Comparison of ENCODE assay signal across 28 cellular contexts in the genomic region with DNA sequence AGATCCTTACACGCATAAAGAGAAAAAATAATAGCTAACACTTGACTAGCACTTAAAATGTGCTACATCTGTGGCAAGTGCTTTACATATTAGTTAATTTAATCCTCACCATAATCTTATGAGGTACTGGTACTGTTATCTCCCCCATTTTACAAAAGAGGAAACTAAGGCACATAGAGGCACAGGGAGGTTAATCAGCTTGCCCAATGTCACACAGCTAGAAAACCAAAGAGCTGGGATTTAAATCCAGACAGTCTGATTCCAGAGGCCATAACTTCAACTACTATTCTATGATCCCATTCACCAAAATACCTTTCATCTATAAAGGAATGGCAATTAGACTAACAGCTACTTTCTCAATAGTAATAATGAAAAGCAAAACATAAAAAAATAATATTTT. TPM values are rescaled to one million over a fixed set of nuclear protein-coding genes. Genes with fewer than 3 reads are reported as not detected.
"Had no signal": no experiment of that assay in that cellular context is flagged by ENCODE, and none has a peak within 500 bp of the region (broad histone marks: within the 10 kb centered on the region; RNA-seq: fewer than 3 reads in every experiment).

No MANE protein-coding gene starts in this region.

- H3K27me3 Mint-ChIP-seq: naive B cell; stimulated activated naive B cell treated with anti-CD40 and anti-IgM and Interleukin-4, amounts not matched to agents 10 μg/mL and 1 μg/mL and 100 μg/mL, for 72 hours had no signal

- H3K9me3 Mint-ChIP-seq: mesothelial cell of epicardium; naive B cell; natural killer cell; nephron progenitor cell; stimulated activated naive B cell treated with anti-CD40 and anti-IgM and Interleukin-4, amounts not matched to agents 10 μg/mL and 1 μg/mL and 100 μg/mL, for 72 hours had no signal

- H3K4me1 Mint-ChIP-seq: mesothelial cell of epicardium had no signal

- H3K27ac ChIP-seq: left ventricle myocardium inferior, neural progenitor cell, neutrophil, ovary, right atrium auricular region, right lobe of liver, stomach, testis, thyroid gland, transverse colon, upper lobe of left lung, vagina had no signal

- H3K4me3 Mint-ChIP-seq: mesothelial cell of epicardium; naive B cell; natural killer cell; nephron progenitor cell; neural progenitor cell; stimulated activated naive B cell treated with anti-CD40 and anti-IgM and Interleukin-4, amounts not matched to agents 10 μg/mL and 1 μg/mL and 100 μg/mL, for 72 hours had no signal

- DNase-seq: islet precursor cell; left ventricle myocardium inferior; mesendoderm; naive B cell; natural killer cell; nephron progenitor cell; occipital lobe; ovary; right lobe of liver; stimulated activated CD4-positive, alpha-beta T cell treated with anti-CD3 and anti-CD28 coated beads, Interleukin-1b, Interleukin-23, amount 100 ng/mL, for 48 hours; stimulated activated CD4-positive, alpha-beta T cell treated with anti-CD3 and anti-CD28 coated beads, Interleukin-2, amount 100 ng/mL, for 48 hours; stimulated activated CD4-positive, alpha-beta T cell treated with anti-CD3 and anti-CD28 coated beads, Interleukin-4, amount 100 ng/mL, for 4 hours; stimulated activated naive B cell treated with anti-CD40 and anti-IgM and Interleukin-4, amounts not matched to agents 10 μg/mL and 1 μg/mL and 100 μg/mL, for 72 hours; stimulated activated naive CD8-positive, alpha-beta T cell treated with anti-CD3 and anti-CD28 coated beads, Interleukin-15, Interleukin-2, amounts not matched to agents 100 U/mL and 50 U/mL, for 24 hours; stomach; thyroid gland; transverse colon; upper lobe of left lung had no signal

- H2AFZ ChIP-seq: neural progenitor cell had no signal

- H3K36me3 ChIP-seq: left ventricle myocardium inferior, neural progenitor cell, neutrophil, ovary, right atrium auricular region, right lobe of liver, stomach, thyroid gland, transverse colon, upper lobe of left lung, vagina had no signal

- H3K9ac ChIP-seq: neural progenitor cell had no signal

- H3K9me3 ChIP-seq: left ventricle myocardium inferior, neutrophil, ovary, right atrium auricular region, right lobe of liver, stomach, testis, thyroid gland, transverse colon, upper lobe of left lung, vagina had no signal

- ATAC-seq: natural killer cell; right lobe of liver; stimulated activated naive B cell treated with anti-CD40 and anti-IgM and Interleukin-4, amounts not matched to agents 10 μg/mL and 1 μg/mL and 100 μg/mL, for 72 hours; stimulated activated naive CD8-positive, alpha-beta T cell treated with anti-CD3 and anti-CD28 coated beads, Interleukin-15, Interleukin-2, amounts not matched to agents 100 U/mL and 50 U/mL, for 24 hours had no signal

- H3K4me2 ChIP-seq: neural progenitor cell, smooth muscle cell had no signal

- H3K4me1 ChIP-seq: right atrium auricular region, right lobe of liver, stomach, testis, thyroid gland, transverse colon had no signal

- H3K27me3 ChIP-seq: neural progenitor cell, neutrophil, ovary, right atrium auricular region, right lobe of liver, stomach, testis, thyroid gland, transverse colon, upper lobe of left lung, vagina had no signal

- H3K4me3 ChIP-seq: left ventricle myocardium inferior, lung, neural progenitor cell, ovary, right atrium auricular region, right lobe of liver, smooth muscle cell, stomach, testis, thyroid gland, transverse colon, upper lobe of left lung, vagina had no signal

- H3K36me3 Mint-ChIP-seq: mesothelial cell of epicardium; naive B cell; natural killer cell; neural progenitor cell; stimulated activated naive B cell treated with anti-CD40 and anti-IgM and Interleukin-4, amounts not matched to agents 10 μg/mL and 1 μg/mL and 100 μg/mL, for 72 hours had no signal

- H3K27ac Mint-ChIP-seq: mesothelial cell of epicardium; naive B cell; natural killer cell; nephron progenitor cell; neural progenitor cell; progenitor cell of endocrine pancreas; stimulated activated naive B cell treated with anti-CD40 and anti-IgM and Interleukin-4, amounts not matched to agents 10 μg/mL and 1 μg/mL and 100 μg/mL, for 72 hours had no signal

RNA-seq across cellular contexts. Expression of gene SPOCD1, which starts 11.7 kb away (rescaled TPM):
- total RNA-seq: left ventricle myocardium inferior, occipital lobe, skeletal muscle tissue had no signal
